ENCODE assay signal across 22 cellular contexts in genomic region chr6:163998496-163998895, GRCh38.
"Had no signal": no experiment of that assay in that cellular context is flagged by ENCODE, and none has a peak within 500 bp of the region (broad histone marks: within the 10 kb centered on the region; RNA-seq: fewer than 3 reads in every experiment).

No MANE protein-coding gene starts in this region.

- H3K36me3 ChIP-seq: esophagus squamous epithelium, heart left ventricle, neutrophil, spleen, stomach, thoracic aorta, transverse colon, vagina had no signal

- H3K4me1 ChIP-seq: esophagus squamous epithelium, foreskin keratinocyte, psoas muscle, spleen, stomach, transverse colon, vagina had no signal

- DNase-seq: effector memory CD4-positive, alpha-beta T cell; esophagus squamous epithelium; foreskin keratinocyte; heart left ventricle; hippocampal formation; mucosa of descending colon; naive thymus-derived CD8-positive, alpha-beta T cell; psoas muscle; spleen; stimulated activated CD4-positive, alpha-beta T cell treated with anti-CD3 and anti-CD28 coated beads, Interleukin-2, amount 100 ng/mL, for 24 hours; stimulated activated CD4-positive, alpha-beta T cell treated with anti-CD3 and anti-CD28 coated beads, Interleukin-4, amount 100 ng/mL, for 4 hours; stimulated activated naive CD4-positive, alpha-beta T cell; stomach; substantia nigra; transverse colon had no signal

- H3K4me3 ChIP-seq: coronary artery, esophagus squamous epithelium, heart left ventricle, mucosa of descending colon, psoas muscle, spleen, stomach, thoracic aorta, transverse colon, vagina had no signal

- ATAC-seq: foreskin keratinocyte; heart left ventricle; left lobe of liver; mucosa of descending colon; naive thymus-derived CD8-positive, alpha-beta T cell; psoas muscle; sciatic nerve had no signal

- H3K27me3 ChIP-seq: esophagus squamous epithelium, foreskin keratinocyte, heart left ventricle, neutrophil, spleen, stomach, transverse colon, vagina had no signal

- H3K9me3 ChIP-seq: esophagus squamous epithelium, heart left ventricle, neutrophil, psoas muscle, spleen, stomach, thoracic aorta, transverse colon, vagina had no signal

- H3K27ac ChIP-seq: coronary artery, epithelial cell of prostate, esophagus squamous epithelium, foreskin keratinocyte, heart left ventricle, neutrophil, psoas muscle, spleen, stomach, thoracic aorta, transverse colon, vagina had no signal
